17 cellular contexts compared by ENCODE assay signal in the genomic region with DNA sequence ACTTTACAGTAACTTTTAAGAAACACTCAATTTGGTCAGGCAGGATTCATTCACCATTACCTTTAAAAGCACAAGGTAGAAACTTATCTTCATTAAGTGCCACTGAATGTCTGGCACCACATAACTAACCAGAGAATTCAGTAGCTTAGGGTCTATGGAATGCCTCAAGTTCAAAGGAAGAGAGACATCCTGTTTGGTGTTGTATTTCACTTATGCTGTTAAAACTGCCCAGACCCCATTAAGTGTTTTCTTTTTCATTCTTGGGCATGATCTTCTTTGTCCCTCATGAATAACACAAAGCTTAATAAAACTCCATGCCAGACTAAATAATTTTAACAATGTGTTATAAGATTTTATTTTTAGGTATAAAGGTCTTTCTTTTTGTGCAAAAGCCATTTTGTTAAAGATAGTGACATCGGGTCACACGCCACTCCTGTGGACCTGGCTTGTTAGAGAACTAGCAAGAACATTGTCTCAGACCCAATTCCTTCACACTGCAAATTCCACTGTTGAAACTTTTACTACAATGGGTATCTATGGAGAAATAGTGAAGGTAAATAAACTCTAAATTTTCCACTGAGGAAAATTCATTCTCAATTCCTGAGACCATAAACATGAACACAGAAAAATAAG.
DNase-seq lines count a peak whose midpoint lies in the region; ATAC-seq, FAIRE-seq and TF ChIP-seq lines count a peak whose summit lies in the region.
"Had no signal": no experiment of that assay in that cellular context is flagged by ENCODE, and none has a peak within 500 bp of the region (broad histone marks: within the 10 kb centered on the region; RNA-seq: fewer than 3 reads in every experiment).

No MANE protein-coding gene starts in this region.

- H3K79me2 ChIP-seq in PC-3 (ENCODE audit: low read length) (no peaks in the 10 kb centered on the region), endothelial cell of umbilical vein (ENCODE audit: control insufficient read depth, insufficient read depth, low read length) (no peaks in the 10 kb centered on the region)

- ATAC-seq in PC-3 (peak; percentile 33; the same call in 1 of the 2 replicates), HG03135 (IDR thresholded peaks at IDR 0.05; ENCODE audit: unreplicated experiment) (no peak)
- ATAC-seq: activated naive CD4-positive, alpha-beta T cell treated with anti-CD3 and anti-CD28 coated beads, Interleukin-2, amount 50 U/mL, for 72 hours; activated T-cell treated with anti-CD3 and anti-CD28 coated beads, Interleukin-2, amount 50 U/mL, for 72 hours had no signal

- POLR2A ChIA-PET in PC-3 (lab: Charles Lee; ENCODE audit: unreplicated experiment) (no interaction called here), endothelial cell of umbilical vein (lab: Charles Lee) (no interaction called here)

- H3K27ac ChIP-seq in PC-3 (ENCODE audit: low read length) (peak overlapping the region; percentile 84), endothelial cell of umbilical vein (ENCODE audit: insufficient read depth, low read depth, low read length) (peak overlapping the region; percentile 65)
- H3K27ac ChIP-seq: BLaER1 treated with 17β-estradiol and CSF1 and Interleukin-3, amounts not matched to agents 10 nM and 100 nM; dorsolateral prefrontal cortex; neutrophil had no signal

- H3K36me3 ChIP-seq in PC-3 (ENCODE audit: low read depth, low read length) (no peaks in the 10 kb centered on the region), endothelial cell of umbilical vein (ENCODE audit: control insufficient read depth in 2 of 2, extremely low read depth in 1 of 2, insufficient read depth in 2 of 2, low read length in 2 of 2) (no peaks in the 10 kb centered on the region)
- H3K36me3 ChIP-seq: BLaER1 treated with 17β-estradiol and CSF1 and Interleukin-3, amounts not matched to agents 10 nM and 100 nM; neutrophil had no signal

- no peaks in the 10 kb centered on the region for H3K9me1 ChIP-seq in endothelial cell of umbilical vein (replicated peaks; ENCODE audit: control insufficient read depth, extremely low read depth, insufficient read depth, low read length)

- H3K4me2 ChIP-seq in PC-3 (ENCODE audit: low read length) (peak overlapping the region; percentile 86), endothelial cell of umbilical vein (ENCODE audit: insufficient read depth, low read length) (peak overlapping the region; percentile 81)
- H3K4me2 ChIP-seq: BLaER1 treated with 17β-estradiol and CSF1 and Interleukin-3, amounts not matched to agents 10 nM and 100 nM had no signal

- no peaks in the 10 kb centered on the region for H3K9me3 ChIP-seq in PC-3 (ENCODE audit: low read length)
- H3K9me3 ChIP-seq in endothelial cell of umbilical vein (replicated peaks; ENCODE audit: control insufficient read depth, insufficient read depth, low read length), result no peaks in the 10 kb centered on the region
- H3K9me3 ChIP-seq: BLaER1 treated with 17β-estradiol and CSF1 and Interleukin-3, amounts not matched to agents 10 nM and 100 nM; neutrophil had no signal

- TF ChIP-seq POLR2A in H54 (IDR thresholded peaks at IDR 0.05; ENCODE audit: low read depth, low read length), result no peak
- TF ChIP-seq POLR2A in endothelial cell of umbilical vein (IDR thresholded peaks at IDR 0.05; ENCODE audit: low read depth, low read length), result no peak

- intact Hi-C loops in PC-3 (cut with micrococcal nuclease), result loop anchor here (5.0 to 10.0 kb wide), 4 partner anchors 49 to 542 kb away; no protein-coding TSS in a partner anchor
- intact Hi-C loops in endothelial cell of umbilical vein (cut with micrococcal nuclease), result loop anchor here (5.0 kb wide), 1 partner anchor 229 kb away; no protein-coding TSS in a partner anchor

- no peaks in the 10 kb centered on the region for H3K9me2 ChIP-seq in PC-3 (replicated peaks; ENCODE audit: low read length)

- H3F3A ChIP-seq in PC-3 (ENCODE audit: low read length, unreplicated experiment), result no peaks in the 10 kb centered on the region

- H2AFZ ChIP-seq in PC-3 (ENCODE audit: low read length) (no peak overlapping the region), endothelial cell of umbilical vein (ENCODE audit: low read depth, low read length) (peak overlapping the region; percentile 62)

- no peak for TF ChIP-seq CTCF in PC-3 (conservative IDR thresholded peaks at IDR 0.05; ENCODE audit: low read depth, low read length)
- no peak for TF ChIP-seq CTCF in endothelial cell of umbilical vein (IDR thresholded peaks at IDR 0.05; ENCODE audit: extremely low read depth in 1 of 2, insufficient read depth in 1 of 2, low read depth in 1 of 2, low read length in 2 of 2)

- dilution Hi-C loops in endothelial cell of umbilical vein (cut with MboI; ENCODE audit: extremely low pct_ligation_motif_present, low sequenced_read_pairs), result no loop called here

- H3K9ac ChIP-seq in PC-3 (ENCODE audit: low read length) (no peak overlapping the region), endothelial cell of umbilical vein (replicated peaks; ENCODE audit: extremely low read depth, insufficient read depth, low read length) (no peak overlapping the region)
- H3K9ac ChIP-seq: BLaER1 treated with 17β-estradiol and CSF1 and Interleukin-3, amounts not matched to agents 10 nM and 100 nM had no signal

- peak; percentile 99 for FAIRE-seq in H54 (lab: Jason Lieb, UNC)
- no peak for FAIRE-seq in endothelial cell of umbilical vein (lab: Jason Lieb, UNC)

- H4K20me1 ChIP-seq in PC-3 (ENCODE audit: low read length), result no peaks in the 10 kb centered on the region
- no peaks in the 10 kb centered on the region for H4K20me1 ChIP-seq in endothelial cell of umbilical vein (replicated peaks; ENCODE audit: control insufficient read depth, extremely low read depth, insufficient read depth, low read length)
- H4K20me1 ChIP-seq: BLaER1 treated with 17β-estradiol and CSF1 and Interleukin-3, amounts not matched to agents 10 nM and 100 nM had no signal

- DNase-seq in H54 (ENCODE audit: insufficient read length, low spot score), result no peak
- no peak for DNase-seq in PC-3
- peak; percentile 60 for DNase-seq in endothelial cell of umbilical vein (ENCODE audit: low read depth, low spot score)
- DNase-seq in renal cortical epithelial cell (ENCODE audit: low read depth), result peak; percentile 22
- DNase-seq in NCI-H2107 treated with DMSO at 0.1 percent for 48 hours (lab: John Stamatoyannopoulos, UW; ENCODE audit: unreplicated experiment), result no peak
- no peak for DNase-seq in occipital lobe (lab: John Stamatoyannopoulos, UW)
- DNase-seq: activated T-cell treated with anti-CD3 and anti-CD28 coated beads, Interleukin-2, amount 50 U/mL, for 72 hours; DMS153; dorsolateral prefrontal cortex; glutamatergic neuron; immature natural killer cell; NCI-H748 treated with DMSO at 0.1 percent for 48 hours; trophoblast cell had no signal

- BruUV-seq in PC-3 (replicated peaks; lab: Mats Ljungman, UMichigan), result no TSS peak
- BruUV-seq in endothelial cell of umbilical vein (replicated peaks; lab: Mats Ljungman, UMichigan), result no TSS peak

- no peaks in the 10 kb centered on the region for H3K27me3 ChIP-seq in PC-3 (ENCODE audit: low read length)
- no peaks in the 10 kb centered on the region for H3K27me3 ChIP-seq in endothelial cell of umbilical vein (ENCODE audit: control insufficient read depth in 2 of 2, insufficient read depth in 2 of 2, low read length in 2 of 2)
- H3K27me3 ChIP-seq: BLaER1 treated with 17β-estradiol and CSF1 and Interleukin-3, amounts not matched to agents 10 nM and 100 nM; dorsolateral prefrontal cortex; neutrophil had no signal

- H3K4me1 ChIP-seq in PC-3 (ENCODE audit: insufficient read depth, low read length), result peaks cover 44% of the 10 kb centered on the region
- peaks cover 14% of the 10 kb centered on the region for H3K4me1 ChIP-seq in endothelial cell of umbilical vein (ENCODE audit: control insufficient read depth, extremely low read depth, insufficient read depth, low read length)
- H3K4me1 ChIP-seq: BLaER1 treated with 17β-estradiol and CSF1 and Interleukin-3, amounts not matched to agents 10 nM and 100 nM had no signal

- CTCF ChIA-PET in PC-3 (lab: Charles Lee) (no interaction called here), endothelial cell of umbilical vein (lab: Charles Lee) (interaction anchor here (1.2 to 2.0 kb wide), 7 partner anchors 11 to 543 kb away, joined by 3 to 7 read pairs (median 5); no protein-coding TSS in a partner anchor)

- H3K4me3 ChIP-seq in PC-3 (ENCODE audit: low read length), result peak overlapping the region; percentile 64; the same call in 1 of the 2 replicates
- no peak overlapping the region for H3K4me3 ChIP-seq in endothelial cell of umbilical vein (replicated peaks in 1 of 3; ENCODE audit: insufficient read depth in 1 of 3, low read depth in 1 of 3, low read length in 3 of 3)
- H3K4me3 ChIP-seq: BLaER1 treated with 17β-estradiol and CSF1 and Interleukin-3, amounts not matched to agents 10 nM and 100 nM; dorsolateral prefrontal cortex had no signal

TF ChIP-seq in endothelial cell of umbilical vein, 7 proteins besides CTCF, POLR2A, EP300 and RAD21:
- TF ChIP-seq POLR2AphosphoS5 (IDR thresholded peaks at IDR 0.05; ENCODE audit: insufficient read depth, low read depth, low read length) (no peak), GATA2 (IDR thresholded peaks at IDR 0.05; ENCODE audit: insufficient read depth, insufficient read length, low read depth, low read length) (no peak), MYC (IDR thresholded peaks at IDR 0.05; ENCODE audit: low read depth, low read length) (no peak), JUN (IDR thresholded peaks at IDR 0.05; ENCODE audit: borderline replicate concordance, insufficient read depth, insufficient read length, low read depth) (no peak), EZH2 (IDR thresholded peaks at IDR 0.05; ENCODE audit: borderline replicate concordance, low read depth, low read length, severe bottlenecking) (no peak), FOS (IDR thresholded peaks at IDR 0.05; ENCODE audit: borderline replicate concordance, insufficient read depth, low read length) (no peak)
- TF ChIP-seq, protein P1, sequence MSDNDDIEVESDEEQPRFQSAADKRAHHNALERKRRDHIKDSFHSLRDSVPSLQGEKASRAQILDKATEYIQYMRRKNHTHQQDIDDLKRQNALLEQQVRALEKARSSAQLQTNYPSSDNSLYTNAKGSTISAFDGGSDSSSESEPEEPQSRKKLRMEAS (IDR thresholded peaks at IDR 0.05; ENCODE audit: insufficient read depth, insufficient read length), result no peak

Comparison
In these comparisons a context has a peak if more than half of its experiments do, and no peak if none do; other contexts are left out.
1. DNase-seq: peak in endothelial cell of umbilical vein (single experiment) and renal cortical epithelial cell (single experiment); none in H54 (single experiment), PC-3 (single experiment), NCI-H2107 treated with DMSO at 0.1 percent for 48 hours (single experiment) and occipital lobe (single experiment).